1 cellular context compared by ENCODE assay signal in genomic region chr20:34515484-34516037, GRCh38.
TF ChIP-seq lines count a peak whose summit lies in the region.

No MANE protein-coding gene starts in this region.

TF ChIP-seq in HepG2, 621 proteins besides CTCF, POLR2A, EP300 and RAD21 (continued from another document and continues in another):
- TF ChIP-seq, protein P1, sequence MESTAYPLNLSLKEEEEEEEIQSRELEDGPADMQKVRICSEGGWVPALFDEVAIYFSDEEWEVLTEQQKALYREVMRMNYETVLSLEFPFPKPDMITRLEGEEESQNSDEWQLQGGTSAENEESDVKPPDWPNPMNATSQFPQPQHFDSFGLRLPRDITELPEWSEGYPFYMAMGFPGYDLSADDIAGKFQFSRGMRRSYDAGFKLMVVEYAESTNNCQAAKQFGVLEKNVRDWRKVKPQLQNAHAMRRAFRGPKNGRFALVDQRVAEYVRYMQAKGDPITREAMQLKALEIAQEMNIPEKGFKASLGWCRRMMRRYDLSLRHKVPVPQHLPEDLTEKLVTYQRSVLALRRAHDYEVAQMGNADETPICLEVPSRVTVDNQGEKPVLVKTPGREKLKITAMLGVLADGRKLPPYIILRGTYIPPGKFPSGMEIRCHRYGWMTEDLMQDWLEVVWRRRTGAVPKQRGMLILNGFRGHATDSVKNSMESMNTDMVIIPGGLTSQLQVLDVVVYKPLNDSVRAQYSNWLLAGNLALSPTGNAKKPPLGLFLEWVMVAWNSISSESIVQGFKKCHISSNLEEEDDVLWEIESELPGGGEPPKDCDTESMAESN (CRISPR knock-in tag; conservative IDR thresholded peaks at IDR 0.05) = no peak; the same call in 1 of the 2 replicates
- TF ChIP-seq ZMYM3 (CRISPR knock-in tag; IDR thresholded peaks at IDR 0.05) (no peak; the same call in 1 of the 2 replicates), YEATS2 (CRISPR knock-in tag; IDR thresholded peaks at IDR 0.05; ENCODE audit: borderline replicate concordance) (peak; percentile 67; the same call in 1 of the 2 replicates), HNRNPUL1 (IDR thresholded peaks at IDR 0.05; ENCODE audit: low read depth, low read length) (no peak), PHB2 (IDR thresholded peaks at IDR 0.05; ENCODE audit: partially characterized antibody) (no peak), SATB2 (CRISPR knock-in tag; IDR thresholded peaks at IDR 0.05) (no peak), PBX2 (CRISPR knock-in tag; IDR thresholded peaks at IDR 0.05) (no peak), CREB3 (CRISPR knock-in tag; IDR thresholded peaks at IDR 0.05) (no peak), FOXO1 (CRISPR knock-in tag; IDR thresholded peaks at IDR 0.05) (peak; percentile 6; the same call in 1 of the 2 replicates), ZBTB43 (CRISPR knock-in tag; conservative IDR thresholded peaks at IDR 0.05) (no peak), KLF11 (CRISPR knock-in tag; IDR thresholded peaks at IDR 0.05) (no peak), ETV6 (CRISPR knock-in tag; conservative IDR thresholded peaks at IDR 0.05) (no peak), REPIN1 (CRISPR knock-in tag; IDR thresholded peaks at IDR 0.05; ENCODE audit: borderline replicate concordance, low read depth) (no peak), SIN3B (IDR thresholded peaks at IDR 0.05; ENCODE audit: low read length) (no peak), KDM2A (CRISPR knock-in tag; IDR thresholded peaks at IDR 0.05; ENCODE audit: borderline replicate concordance, low read depth) (peak; percentile 51), ZNF572 (CRISPR knock-in tag; IDR thresholded peaks at IDR 0.05) (peak; percentile 88), ZFP41 (CRISPR knock-in tag; IDR thresholded peaks at IDR 0.05; ENCODE audit: borderline replicate concordance) (no peak), ZNF576 (CRISPR knock-in tag; IDR thresholded peaks at IDR 0.05) (no peak), SRSF9 (IDR thresholded peaks at IDR 0.05; ENCODE audit: borderline replicate concordance, insufficient read depth, low read depth, low read length, poor library complexity, severe bottlenecking) (no peak), TFDP1 (CRISPR knock-in tag; IDR thresholded peaks at IDR 0.05; ENCODE audit: borderline replicate concordance) (peak; percentile 2; the same call in 1 of the 2 replicates), MBNL3 (CRISPR knock-in tag; conservative IDR thresholded peaks at IDR 0.05) (no peak), ZBTB3 (CRISPR knock-in tag; IDR thresholded peaks at IDR 0.05; ENCODE audit: borderline replicate concordance, low read depth) (no peak), NR1H2 (CRISPR knock-in tag; IDR thresholded peaks at IDR 0.05; ENCODE audit: borderline replicate concordance, low read depth) (no peak), ZNF264 (CRISPR knock-in tag; IDR thresholded peaks at IDR 0.05) (0 out of 2 replicates have a peak, but pooled peaks have one; percentile 2), ZNF615 (CRISPR knock-in tag; IDR thresholded peaks at IDR 0.05; ENCODE audit: borderline replicate concordance) (0 out of 2 replicates have a peak, but pooled peaks have one; percentile 67), ZNF678 (CRISPR knock-in tag; IDR thresholded peaks at IDR 0.05) (peak; percentile 55; the same call in 1 of the 2 replicates), NR2C2 (CRISPR knock-in tag; IDR thresholded peaks at IDR 0.05; ENCODE audit: borderline replicate concordance) (peak; percentile 29; the same call in 1 of the 2 replicates), HOXA3 (CRISPR knock-in tag; IDR thresholded peaks at IDR 0.05) (peak; percentile 33; the same call in 1 of the 2 replicates), NFATC3 (CRISPR knock-in tag; IDR thresholded peaks at IDR 0.05) (no peak), ZNF83 (CRISPR knock-in tag; IDR thresholded peaks at IDR 0.05; ENCODE audit: borderline replicate concordance) (no peak; the same call in 1 of the 2 replicates), SP4 (CRISPR knock-in tag; IDR thresholded peaks at IDR 0.05) (peak; percentile 53; the same call in 1 of the 2 replicates)
- TF ChIP-seq, protein P2, sequence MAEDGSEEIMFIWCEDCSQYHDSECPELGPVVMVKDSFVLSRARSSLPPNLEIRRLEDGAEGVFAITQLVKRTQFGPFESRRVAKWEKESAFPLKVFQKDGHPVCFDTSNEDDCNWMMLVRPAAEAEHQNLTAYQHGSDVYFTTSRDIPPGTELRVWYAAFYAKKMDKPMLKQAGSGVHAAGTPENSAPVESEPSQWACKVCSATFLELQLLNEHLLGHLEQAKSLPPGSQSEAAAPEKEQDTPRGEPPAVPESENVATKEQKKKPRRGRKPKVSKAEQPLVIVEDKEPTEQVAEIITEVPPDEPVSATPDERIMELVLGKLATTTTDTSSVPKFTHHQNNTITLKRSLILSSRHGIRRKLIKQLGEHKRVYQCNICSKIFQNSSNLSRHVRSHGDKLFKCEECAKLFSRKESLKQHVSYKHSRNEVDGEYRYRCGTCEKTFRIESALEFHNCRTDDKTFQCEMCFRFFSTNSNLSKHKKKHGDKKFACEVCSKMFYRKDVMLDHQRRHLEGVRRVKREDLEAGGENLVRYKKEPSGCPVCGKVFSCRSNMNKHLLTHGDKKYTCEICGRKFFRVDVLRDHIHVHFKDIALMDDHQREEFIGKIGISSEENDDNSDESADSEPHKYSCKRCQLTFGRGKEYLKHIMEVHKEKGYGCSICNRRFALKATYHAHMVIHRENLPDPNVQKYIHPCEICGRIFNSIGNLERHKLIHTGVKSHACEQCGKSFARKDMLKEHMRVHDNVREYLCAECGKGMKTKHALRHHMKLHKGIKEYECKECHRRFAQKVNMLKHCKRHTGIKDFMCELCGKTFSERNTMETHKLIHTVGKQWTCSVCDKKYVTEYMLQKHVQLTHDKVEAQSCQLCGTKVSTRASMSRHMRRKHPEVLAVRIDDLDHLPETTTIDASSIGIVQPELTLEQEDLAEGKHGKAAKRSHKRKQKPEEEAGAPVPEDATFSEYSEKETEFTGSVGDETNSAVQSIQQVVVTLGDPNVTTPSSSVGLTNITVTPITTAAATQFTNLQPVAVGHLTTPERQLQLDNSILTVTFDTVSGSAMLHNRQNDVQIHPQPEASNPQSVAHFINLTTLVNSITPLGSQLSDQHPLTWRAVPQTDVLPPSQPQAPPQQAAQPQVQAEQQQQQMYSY (CRISPR knock-in tag; IDR thresholded peaks at IDR 0.05) = peak; percentile 27
- TF ChIP-seq, protein P3, sequence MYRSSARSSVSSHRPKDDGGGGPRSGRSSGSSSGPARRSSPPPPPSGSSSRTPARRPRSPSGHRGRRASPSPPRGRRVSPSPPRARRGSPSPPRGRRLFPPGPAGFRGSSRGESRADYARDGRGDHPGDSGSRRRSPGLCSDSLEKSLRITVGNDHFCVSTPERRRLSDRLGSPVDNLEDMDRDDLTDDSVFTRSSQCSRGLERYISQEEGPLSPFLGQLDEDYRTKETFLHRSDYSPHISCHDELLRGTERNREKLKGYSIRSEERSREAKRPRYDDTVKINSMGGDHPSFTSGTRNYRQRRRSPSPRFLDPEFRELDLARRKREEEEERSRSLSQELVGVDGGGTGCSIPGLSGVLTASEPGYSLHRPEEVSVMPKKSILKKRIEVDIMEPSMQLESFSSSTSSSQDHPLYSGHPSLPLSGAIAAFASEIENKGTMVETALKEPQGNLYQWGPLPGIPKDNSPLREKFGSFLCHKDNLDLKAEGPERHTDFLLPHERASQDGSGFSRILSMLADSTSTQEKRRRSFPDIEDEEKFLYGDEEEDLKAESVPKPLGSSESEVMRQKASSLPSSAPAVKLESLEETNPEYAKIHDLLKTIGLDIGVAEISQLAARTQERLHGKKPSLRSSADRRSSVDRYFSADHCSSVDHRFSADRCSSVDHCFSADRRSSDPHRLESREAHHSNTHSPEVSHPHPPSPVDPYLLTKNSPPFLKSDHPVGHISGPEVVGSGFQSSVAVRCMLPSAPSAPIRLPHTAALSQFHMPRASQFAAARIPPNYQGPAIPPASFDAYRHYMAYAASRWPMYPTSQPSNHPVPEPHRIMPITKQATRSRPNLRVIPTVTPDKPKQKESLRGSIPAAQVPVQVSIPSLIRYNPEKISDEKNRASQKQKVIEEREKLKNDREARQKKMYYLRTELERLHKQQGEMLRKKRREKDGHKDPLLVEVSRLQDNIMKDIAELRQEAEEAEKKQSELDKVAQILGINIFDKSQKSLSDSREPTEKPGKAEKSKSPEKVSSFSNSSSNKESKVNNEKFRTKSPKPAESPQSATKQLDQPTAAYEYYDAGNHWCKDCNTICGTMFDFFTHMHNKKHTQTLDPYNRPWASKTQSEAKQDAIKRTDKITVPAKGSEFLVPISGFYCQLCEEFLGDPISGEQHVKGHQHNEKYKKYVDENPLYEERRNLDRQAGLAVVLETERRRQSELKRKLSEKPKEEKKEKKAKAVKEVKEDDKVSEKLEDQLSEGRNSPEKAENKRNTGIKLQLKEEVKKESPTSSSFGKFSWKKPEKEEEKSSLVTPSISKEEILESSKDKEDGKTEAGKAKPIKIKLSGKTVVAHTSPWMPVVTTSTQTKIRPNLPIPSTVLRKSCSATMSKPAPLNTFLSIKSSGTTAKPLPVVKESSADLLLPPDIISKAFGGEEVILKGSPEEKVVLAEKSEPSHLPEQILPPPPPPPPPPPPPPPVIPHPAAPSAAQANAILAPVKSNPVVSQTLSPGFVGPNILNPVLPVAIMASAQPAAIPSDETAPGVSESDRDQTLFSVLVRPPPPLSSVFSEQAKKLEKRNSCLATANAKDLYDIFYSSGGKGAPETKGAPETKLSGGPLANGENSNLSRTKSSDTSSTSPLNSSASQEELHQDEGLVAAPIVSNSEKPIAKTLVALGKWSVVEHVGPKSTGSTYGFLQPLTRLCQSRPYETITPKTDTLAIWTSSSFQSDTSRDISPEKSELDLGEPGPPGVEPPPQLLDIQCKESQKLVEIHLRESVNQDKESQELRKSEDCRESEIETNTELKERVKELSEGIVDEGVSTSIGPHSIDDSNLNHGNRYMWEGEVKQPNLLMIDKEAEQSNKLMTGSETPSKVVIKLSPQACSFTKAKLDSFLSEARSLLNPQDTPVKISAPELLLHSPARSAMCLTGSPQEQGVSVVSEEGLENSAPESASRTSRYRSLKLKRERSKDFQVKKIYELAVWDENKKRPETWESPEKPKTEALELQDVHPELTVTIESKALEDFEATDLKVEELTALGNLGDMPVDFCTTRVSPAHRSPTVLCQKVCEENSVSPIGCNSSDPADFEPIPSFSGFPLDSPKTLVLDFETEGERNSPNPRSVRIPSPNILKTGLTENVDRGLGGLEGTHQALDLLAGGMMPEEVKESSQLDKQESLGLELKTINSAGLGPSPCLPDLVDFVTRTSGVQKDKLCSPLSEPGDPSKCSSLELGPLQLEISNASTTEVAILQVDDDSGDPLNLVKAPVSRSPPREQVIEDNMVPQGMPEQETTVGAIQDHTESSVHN (CRISPR knock-in tag; IDR thresholded peaks at IDR 0.05) = no peak; the same call in 1 of the 2 replicates
- TF ChIP-seq, protein P4, sequence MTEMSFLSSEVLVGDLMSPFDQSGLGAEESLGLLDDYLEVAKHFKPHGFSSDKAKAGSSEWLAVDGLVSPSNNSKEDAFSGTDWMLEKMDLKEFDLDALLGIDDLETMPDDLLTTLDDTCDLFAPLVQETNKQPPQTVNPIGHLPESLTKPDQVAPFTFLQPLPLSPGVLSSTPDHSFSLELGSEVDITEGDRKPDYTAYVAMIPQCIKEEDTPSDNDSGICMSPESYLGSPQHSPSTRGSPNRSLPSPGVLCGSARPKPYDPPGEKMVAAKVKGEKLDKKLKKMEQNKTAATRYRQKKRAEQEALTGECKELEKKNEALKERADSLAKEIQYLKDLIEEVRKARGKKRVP (CRISPR knock-in tag; IDR thresholded peaks at IDR 0.05) = no peak
- TF ChIP-seq, protein P5, sequence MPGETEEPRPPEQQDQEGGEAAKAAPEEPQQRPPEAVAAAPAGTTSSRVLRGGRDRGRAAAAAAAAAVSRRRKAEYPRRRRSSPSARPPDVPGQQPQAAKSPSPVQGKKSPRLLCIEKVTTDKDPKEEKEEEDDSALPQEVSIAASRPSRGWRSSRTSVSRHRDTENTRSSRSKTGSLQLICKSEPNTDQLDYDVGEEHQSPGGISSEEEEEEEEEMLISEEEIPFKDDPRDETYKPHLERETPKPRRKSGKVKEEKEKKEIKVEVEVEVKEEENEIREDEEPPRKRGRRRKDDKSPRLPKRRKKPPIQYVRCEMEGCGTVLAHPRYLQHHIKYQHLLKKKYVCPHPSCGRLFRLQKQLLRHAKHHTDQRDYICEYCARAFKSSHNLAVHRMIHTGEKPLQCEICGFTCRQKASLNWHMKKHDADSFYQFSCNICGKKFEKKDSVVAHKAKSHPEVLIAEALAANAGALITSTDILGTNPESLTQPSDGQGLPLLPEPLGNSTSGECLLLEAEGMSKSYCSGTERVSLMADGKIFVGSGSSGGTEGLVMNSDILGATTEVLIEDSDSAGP (CRISPR knock-in tag; IDR thresholded peaks at IDR 0.05; ENCODE audit: borderline replicate concordance) = 0 out of 2 replicates have a peak, but pooled peaks have one; percentile 26
